ENCODE assay signal across 21 cellular contexts in the genomic region with DNA sequence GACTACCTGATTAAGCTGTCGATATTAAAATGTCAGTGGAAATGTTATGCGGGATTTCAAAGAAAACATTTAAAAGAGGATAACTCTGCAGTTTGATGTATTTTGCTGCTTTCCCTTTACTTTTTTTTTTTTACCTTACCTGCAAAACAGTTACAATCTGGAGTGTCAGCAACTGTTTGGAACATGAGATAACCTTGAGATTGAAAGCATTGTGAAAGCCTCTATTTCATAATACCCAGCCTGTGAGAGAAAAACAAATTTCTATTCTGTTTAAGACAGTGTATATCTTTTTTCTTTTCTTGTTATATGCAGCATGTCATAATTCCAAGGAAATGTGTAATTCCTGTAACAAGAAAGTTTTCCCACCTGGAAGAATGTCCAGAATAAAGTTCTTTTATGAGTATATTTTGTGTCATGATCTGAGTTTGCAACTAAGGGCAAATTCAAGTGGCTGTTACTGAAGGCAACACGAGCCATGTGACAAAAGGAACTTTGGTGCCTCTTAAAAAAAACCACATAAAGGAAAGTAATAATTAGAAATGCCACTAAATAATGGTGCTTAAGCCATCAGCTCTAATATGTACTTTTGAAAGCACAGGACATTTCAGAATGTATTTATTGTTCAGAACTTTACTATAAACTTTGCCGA.
DNase-seq lines count a peak whose midpoint lies in the region; ATAC-seq and TF ChIP-seq lines count a peak whose summit lies in the region.
"Had no signal": no experiment of that assay in that cellular context is flagged by ENCODE, and none has a peak within 500 bp of the region (broad histone marks: within the 10 kb centered on the region; RNA-seq: fewer than 3 reads in every experiment).

No MANE protein-coding gene starts in this region.

- no peaks in the 10 kb centered on the region for H3K27me3 Mint-ChIP-seq in activated T-cell treated with anti-CD3 and anti-CD28 coated beads, Interleukin-2, amount 50 U/mL, for 72 hours (ENCODE audit: low read depth)

- H3K9me2 ChIP-seq in Loucy (replicated peaks; ENCODE audit: low read depth, low read length): no peaks in the 10 kb centered on the region

- no peaks in the 10 kb centered on the region for H3F3A ChIP-seq in Loucy (ENCODE audit: low read depth)

- no peaks in the 10 kb centered on the region for H3K79me2 ChIP-seq in Loucy (ENCODE audit: insufficient read depth, low read length)
- no peaks in the 10 kb centered on the region for H3K79me2 ChIP-seq in osteoblast (ENCODE audit: insufficient read depth, low read length)

- H3K27ac Mint-ChIP-seq in activated T-cell treated with anti-CD3 and anti-CD28 coated beads, Interleukin-2, amount 50 U/mL, for 72 hours: no peak overlapping the region

- H3K36me3 Mint-ChIP-seq in activated T-cell treated with anti-CD3 and anti-CD28 coated beads, Interleukin-2, amount 50 U/mL, for 72 hours (ENCODE audit: insufficient read depth in 2 of 2): no peaks in the 10 kb centered on the region

- TF ChIP-seq CTCF in Loucy (conservative IDR thresholded peaks at IDR 0.05; ENCODE audit: low read length) (no peak), osteoblast (IDR thresholded peaks at IDR 0.05; ENCODE audit: extremely low read depth, low read depth, low read length) (no peak), esophagus squamous epithelium (IDR thresholded peaks at IDR 0.05) (no peak)

- H3K27ac ChIP-seq in osteoblast (ENCODE audit: low read depth, low read length) (no peak overlapping the region), esophagus squamous epithelium (no peak overlapping the region)
- H3K27ac ChIP-seq: Peyer's patch, SK-N-MC had no signal

- TF ChIP-seq POLR2A in esophagus squamous epithelium (IDR thresholded peaks at IDR 0.05): no peak

- H3K4me1 Mint-ChIP-seq in activated T-cell treated with anti-CD3 and anti-CD28 coated beads, Interleukin-2, amount 50 U/mL, for 72 hours (ENCODE audit: low read depth): no peaks in the 10 kb centered on the region

- H3K4me2 ChIP-seq in Loucy (ENCODE audit: low read depth, low read length, poor library complexity, severe bottlenecking): peak overlapping the region; percentile 10
- H3K4me2 ChIP-seq in osteoblast (ENCODE audit: insufficient read depth, low read length): no peak overlapping the region

- intact Hi-C loops in esophagus squamous epithelium (cut with DNase I): no loop called here

- DNase-seq in amniotic epithelial cell (ENCODE audit: low read depth) (peak; percentile 54), left lobe of liver (ENCODE audit: low spot score) (no peak), osteoblast (ENCODE audit: insufficient read length, low spot score, missing footprints) (no peak), NCI-H1930 (lab: John Stamatoyannopoulos, UW) (no peak), esophagus squamous epithelium (lab: John Stamatoyannopoulos, UW) (no peak)
- no peak for DNase-seq in activated T-cell treated with anti-CD3 and anti-CD28 coated beads, Interleukin-2, amount 50 U/mL, for 72 hours
- DNase-seq: Calu3, DMS79 treated with DMSO at 0.1 percent for 48 hours, GF-D8, H7, Karpas-422, MV-4-11, NCI-H1105, NCI-H1436 treated with DMSO at 0.1 percent for 48 hours, NCI-H187 treated with DMSO at 0.1 percent for 48 hours, NCI-H2227 treated with DMSO at 0.1 percent for 48 hours, NCI-H69, Peyer's patch, SIG-M5 had no signal

- H3K9me3 ChIP-seq in Loucy (ENCODE audit: insufficient read depth, low read depth, low read length) (no peaks in the 10 kb centered on the region), osteoblast (ENCODE audit: low read depth, low read length) (no peaks in the 10 kb centered on the region), esophagus squamous epithelium (no peaks in the 10 kb centered on the region)
- H3K9me3 ChIP-seq: Peyer's patch had no signal

- H3K4me3 ChIP-seq in Loucy (ENCODE audit: low read length, poor library complexity, severe bottlenecking): no peak overlapping the region
- no peak overlapping the region for H3K4me3 ChIP-seq in osteoblast (ENCODE audit: insufficient read depth, low read length)
- no peak overlapping the region for H3K4me3 ChIP-seq in esophagus squamous epithelium
- H3K4me3 ChIP-seq: Peyer's patch, SK-N-MC had no signal

- no peak overlapping the region for H3K4me3 Mint-ChIP-seq in activated T-cell treated with anti-CD3 and anti-CD28 coated beads, Interleukin-2, amount 50 U/mL, for 72 hours

- H3K9me3 Mint-ChIP-seq in activated T-cell treated with anti-CD3 and anti-CD28 coated beads, Interleukin-2, amount 50 U/mL, for 72 hours: no peaks in the 10 kb centered on the region

- ATAC-seq in left lobe of liver: peak; percentile 81
- ATAC-seq in activated T-cell treated with anti-CD3 and anti-CD28 coated beads, Interleukin-2, amount 50 U/mL, for 72 hours (replicated peaks in 1 of 2): no peak

- H3K4me1 ChIP-seq in Loucy (ENCODE audit: insufficient read depth, low read length, poor library complexity, severe bottlenecking) (no peaks in the 10 kb centered on the region), osteoblast (ENCODE audit: insufficient read depth, low read length) (no peaks in the 10 kb centered on the region), esophagus squamous epithelium (no peaks in the 10 kb centered on the region)
- H3K4me1 ChIP-seq: Peyer's patch had no signal

- H4K20me1 ChIP-seq in Loucy (ENCODE audit: insufficient read depth, low read length, poor library complexity, severe bottlenecking) (no peaks in the 10 kb centered on the region), osteoblast (ENCODE audit: insufficient read depth, low read length) (no peaks in the 10 kb centered on the region)

- H2AFZ ChIP-seq in Loucy (ENCODE audit: low read length): no peak overlapping the region
- H2AFZ ChIP-seq in osteoblast (ENCODE audit: low read length): peak overlapping the region; percentile 35

- no peaks in the 10 kb centered on the region for H3K36me3 ChIP-seq in Loucy (ENCODE audit: insufficient read depth, low read length)
- no peaks in the 10 kb centered on the region for H3K36me3 ChIP-seq in osteoblast (ENCODE audit: insufficient read depth, low read length)
- H3K36me3 ChIP-seq in esophagus squamous epithelium: no peaks in the 10 kb centered on the region
- H3K36me3 ChIP-seq: Peyer's patch had no signal

- no peak overlapping the region for H3K9ac ChIP-seq in Loucy (ENCODE audit: low read depth, low read length, poor library complexity, severe bottlenecking)

- WGBS in esophagus squamous epithelium, 2 donors: 73% methylated on average over 4 of the region's 4 CpGs

- H3K27me3 ChIP-seq in Loucy (ENCODE audit: insufficient read depth, low read length, poor library complexity, severe bottlenecking): no peaks in the 10 kb centered on the region
- no peaks in the 10 kb centered on the region for H3K27me3 ChIP-seq in osteoblast (ENCODE audit: insufficient read depth, low read length)
- no peaks in the 10 kb centered on the region for H3K27me3 ChIP-seq in esophagus squamous epithelium
- H3K27me3 ChIP-seq: Peyer's patch had no signal
